23 cellular contexts compared by ENCODE assay signal in the genomic region with DNA sequence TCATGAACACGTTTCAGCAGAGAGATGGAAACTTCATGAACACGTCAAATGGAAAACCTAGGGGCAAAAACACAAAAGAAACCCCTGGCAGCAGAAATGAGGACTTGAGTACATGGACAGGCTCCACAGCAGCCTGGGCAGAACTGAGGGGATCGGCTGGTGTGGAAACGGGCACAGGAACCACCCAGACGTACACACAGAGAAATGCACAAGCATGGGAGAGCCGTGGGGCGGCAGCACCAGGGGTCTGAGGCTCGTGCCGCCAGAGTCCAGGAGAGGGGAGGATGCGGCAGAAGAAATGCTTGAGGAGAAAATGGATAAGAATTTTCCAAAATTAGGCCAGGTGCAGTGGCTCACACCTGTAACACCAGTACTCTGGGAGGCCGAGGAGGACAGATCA. TPM values are rescaled to one million over a fixed set of nuclear protein-coding genes. Genes with fewer than 3 reads are reported as not detected.
DNase-seq lines count a peak whose midpoint lies in the region; FAIRE-seq and TF ChIP-seq lines count a peak whose summit lies in the region.
"Had no signal": no experiment of that assay in that cellular context is flagged by ENCODE, and none has a peak within 500 bp of the region (broad histone marks: within the 10 kb centered on the region; RNA-seq: fewer than 3 reads in every experiment).

No MANE protein-coding gene starts in this region.

- intact Hi-C loops in cardiac septum (cut with DNase I), result no loop called here
- intact Hi-C loops in posterior vena cava (cut with DNase I), result loop anchor here in 1 of 2 donors (5.0 kb wide), 1 partner anchor 215 kb away; no protein-coding TSS in a partner anchor

- H2BK12ac ChIP-seq in H1 (ENCODE audit: low read depth, low read length), result no peak overlapping the region

- H3K36me3 ChIP-seq in right atrium auricular region (peaks cover 60% of the 10 kb centered on the region), H1 (ENCODE audit: control insufficient read depth in 2 of 4, insufficient read depth in 4 of 4, low read length in 3 of 4) (peaks cover 0 to 7% (median 4%) of the 10 kb centered on the region in 4 experiments; a peak in 5 of 8 replicates)

- H3K56ac ChIP-seq in H1 (replicated peaks; ENCODE audit: insufficient read length, low read depth, low read length), result no peak overlapping the region

- H3K18ac ChIP-seq in H1 (ENCODE audit: extremely low read depth, low read length), result no peak overlapping the region

- no peak overlapping the region for H3K23ac ChIP-seq in H1 (ENCODE audit: insufficient read length)

- no peak overlapping the region for H3K27ac ChIP-seq in right atrium auricular region
- H3K27ac ChIP-seq in H1 (ENCODE audit: low read depth, low read length), result 0 out of 2 replicates have a peak overlapping the region, but pooled peaks have one; percentile 15
- H3K27ac ChIP-seq: A549; BLaER1 treated with 17β-estradiol and CSF1 and Interleukin-3, amounts not matched to agents 10 nM and 100 nM had no signal

- no peak overlapping the region for H2AFZ ChIP-seq in H1 (ENCODE audit: low read length)
- H2AFZ ChIP-seq: GM23338 had no signal

- H2BK15ac ChIP-seq in H1 (ENCODE audit: low read length), result no peak overlapping the region

- H4K20me1 ChIP-seq in H1 (replicated peaks in 1 of 2; ENCODE audit: control insufficient read depth in 1 of 2, insufficient read depth in 2 of 2, low read length in 2 of 2), result peaks cover 5 to 13% of the 10 kb centered on the region in 2 experiments

- H2BK120ac ChIP-seq in H1 (replicated peaks; ENCODE audit: low read depth, low read length), result no peak overlapping the region

- H3K4me2 ChIP-seq in H1 (ENCODE audit: insufficient read depth in 1 of 2, low read depth in 2 of 2, low read length in 2 of 2), result no peak overlapping the region
- H3K4me2 ChIP-seq: A549; BLaER1 treated with 17β-estradiol and CSF1 and Interleukin-3, amounts not matched to agents 10 nM and 100 nM; GM23338 had no signal

- H4K8ac ChIP-seq in H1 (ENCODE audit: extremely low read depth, insufficient read depth, low read length), result no peak overlapping the region

- no peaks in the 10 kb centered on the region for H3K23me2 ChIP-seq in H1 (ENCODE audit: low read depth, low read length)

- H2AK5ac ChIP-seq in H1 (ENCODE audit: low read depth, low read length), result no peak overlapping the region

- no peak for TF ChIP-seq RAD21 in H1 (IDR thresholded peaks at IDR 0.05 in 1 of 2, conservative IDR thresholded peaks at IDR 0.05 in 1 of 2; ENCODE audit: low read depth in 2 of 2, low read length in 2 of 2)

- TF ChIP-seq POLR2A in H1 (IDR thresholded peaks at IDR 0.05; ENCODE audit: control extremely low read depth in 1 of 2, low read depth in 2 of 2, low read length in 2 of 2), result no peak

- POLR2A ChIA-PET in H1 (lab: Charles Lee; ENCODE audit: partially characterized antibody), result no interaction called here

- H3K27me3 ChIP-seq in right atrium auricular region, result no peaks in the 10 kb centered on the region
- no peaks in the 10 kb centered on the region for H3K27me3 ChIP-seq in H1 (replicated peaks in 1 of 4; ENCODE audit: control insufficient read depth in 3 of 4, extremely low read depth in 1 of 4, insufficient read depth in 3 of 4, low read length in 3 of 4)
- H3K27me3 ChIP-seq: BE2C; BLaER1 treated with 17β-estradiol and CSF1 and Interleukin-3, amounts not matched to agents 10 nM and 100 nM had no signal

- no peaks in the 10 kb centered on the region for H3K79me2 ChIP-seq in H1 (ENCODE audit: control insufficient read depth in 1 of 2, insufficient read depth in 2 of 2, low read length in 2 of 2)

- WGBS in H1 (ENCODE audit: extremely low coverage in 1 of 2, insufficient coverage in 1 of 2, insufficient read length in 1 of 2, insufficient replicate concordance in 2 of 2, low coverage in 1 of 2, low lambda C conversion rate in 2 of 2, missing lambda C conversion rate in 1 of 2), 2 experiments, result 94% methylated on average over 11 of the region's 11 CpGs; no CpG with 5 or more reads in 1 of the 2 experiments

- TF ChIP-seq CTCF in right atrium auricular region (IDR thresholded peaks at IDR 0.05) (no peak), H1 (IDR thresholded peaks at IDR 0.05; ENCODE audit: control extremely low read depth in 1 of 3, insufficient read depth in 1 of 3, low read depth in 1 of 3, low read length in 3 of 3) (no peak)

- H3K4me3 ChIP-seq in right atrium auricular region, result no peak overlapping the region
- H3K4me3 ChIP-seq in H1 (ENCODE audit: extremely low read depth in 1 of 4, insufficient read depth in 2 of 4, low read depth in 3 of 4, low read length in 4 of 4), result no peak overlapping the region
- H3K4me3 ChIP-seq: A549; BLaER1 treated with 17β-estradiol and CSF1 and Interleukin-3, amounts not matched to agents 10 nM and 100 nM; GM23338 had no signal

- H3K79me1 ChIP-seq in H1 (ENCODE audit: low read depth, low read length), result no peaks in the 10 kb centered on the region; the same call in 1 of the 2 replicates

- no peak overlapping the region for H4K91ac ChIP-seq in H1 (replicated peaks; ENCODE audit: insufficient read length, low read length)

- no peak overlapping the region for H3K4ac ChIP-seq in H1 (replicated peaks; ENCODE audit: insufficient read length, low read depth, low read length)

- CTCF ChIA-PET in H1 (lab: Charles Lee; ENCODE audit: partially characterized antibody), result interaction anchor here (0.7 to 2.2 kb wide), 5 partner anchors 10 to 470 kb away, joined by 3 to 7 read pairs (median 3); no protein-coding TSS in a partner anchor

- no peak overlapping the region for H3K14ac ChIP-seq in H1 (ENCODE audit: insufficient read length)

- TF ChIP-seq EP300 in H1 (IDR thresholded peaks at IDR 0.05; ENCODE audit: borderline replicate concordance in 1 of 2, low read depth in 2 of 2, low read length in 2 of 2), result no peak

- no peak overlapping the region for H2BK5ac ChIP-seq in H1 (ENCODE audit: low read depth, low read length)

- DNase-seq in cardiac septum (ENCODE audit: low spot score) (peak; percentile 38), right atrium auricular region (ENCODE audit: low spot score) (no peak), H1 (ENCODE audit: low read depth in 1 of 2, low spot score in 2 of 2) (no peak), posterior vena cava (ENCODE audit: low spot score) (peak; percentile 23)
- DNase-seq in stimulated activated CD4-positive, alpha-beta T cell treated with anti-CD3 and anti-CD28 coated beads, Interleukin-12 subunit alpha, Interleukin-12 subunit beta, amount 100 ng/mL, for 4 hours, result no peak
- DNase-seq in activated CD4-positive, alpha-beta T cell treated with anti-CD3 and anti-CD28 coated beads, Interleukin-2, amount 50 U/mL, for 4 hours, result no peak
- no peak for DNase-seq in activated effector memory CD4-positive, alpha-beta T cell treated with anti-CD3 and anti-CD28 coated beads, Interleukin-2, amount 50 U/mL, for 16 hours
- DNase-seq: 8988T; ACHN; AML-193; BE2C; CD4-positive, alpha-beta T cell; CD8-positive, alpha-beta memory T cell; DMS53; DMS79 treated with DMSO at 0.1 percent for 48 hours; GF-D8; HCEC 1CT had no signal

- H3K4me1 ChIP-seq in right atrium auricular region, result no peaks in the 10 kb centered on the region
- peaks cover 5 to 16% (median 11%) of the 10 kb centered on the region in 4 experiments for H3K4me1 ChIP-seq in H1 (replicated peaks in 1 of 4; ENCODE audit: control insufficient read depth in 3 of 4, insufficient read depth in 4 of 4, low read length in 3 of 4)
- H3K4me1 ChIP-seq: A549; BE2C; BLaER1 treated with 17β-estradiol and CSF1 and Interleukin-3, amounts not matched to agents 10 nM and 100 nM had no signal

- H3K9me3 ChIP-seq in right atrium auricular region (no peaks in the 10 kb centered on the region), H1 (ENCODE audit: insufficient read depth in 2 of 2, low read depth in 1 of 2, low read length in 1 of 2) (no peaks in the 10 kb centered on the region)
- H3K9me3 ChIP-seq: BE2C; BLaER1 treated with 17β-estradiol and CSF1 and Interleukin-3, amounts not matched to agents 10 nM and 100 nM had no signal

- FAIRE-seq in H1 (lab: Jason Lieb, UNC), result no peak
- FAIRE-seq: A549, GM12891, GM18507, H54 had no signal

- H2BK20ac ChIP-seq in H1 (ENCODE audit: low read length), result no peak overlapping the region

- H4K5ac ChIP-seq in H1 (ENCODE audit: insufficient read length, low read depth, low read length), result no peak overlapping the region

- no peak overlapping the region for H3K9ac ChIP-seq in H1 (replicated peaks in 1 of 4; ENCODE audit: extremely low read depth in 1 of 4, low read depth in 3 of 4, low read length in 3 of 4)
- H3K9ac ChIP-seq: BLaER1 treated with 17β-estradiol and CSF1 and Interleukin-3, amounts not matched to agents 10 nM and 100 nM had no signal

TF ChIP-seq in H1, 55 proteins besides CTCF, POLR2A, EP300 and RAD21 (continues in another document):
- TF ChIP-seq TEAD4 (IDR thresholded peaks at IDR 0.05; ENCODE audit: low read depth, low read length) (no peak), CREB1 (IDR thresholded peaks at IDR 0.05) (no peak), FOSL1 (IDR thresholded peaks at IDR 0.05; ENCODE audit: insufficient read depth, low read depth, low read length) (no peak), GTF2F1 (IDR thresholded peaks at IDR 0.05; ENCODE audit: borderline replicate concordance, low read depth, low read length) (no peak), BCL11A (IDR thresholded peaks at IDR 0.05; ENCODE audit: low read depth in 2 of 2, low read length in 2 of 2) (no peak)

RNA-seq across cellular contexts. Expression of a gene that starts 30.0 kb away (rescaled TPM):
- total RNA-seq in cardiac septum (113 TPM), right atrium auricular region (10 to 100 TPM; 57.5 to 83.0 TPM), posterior vena cava (10 to 100 TPM; 51.2 to 52.2 TPM)
- 47.1 and 48.5 TPM in 2 replicates for total RNA-seq in H1 (2021; fragmentation: NEBNext Ultra II Directional; extraction: Animal tissue kit (Norgen Biotek cat#: 25700))
- polyA plus RNA-seq in H1 (2011; rRNA removed), result 15.4 and 29.5 TPM in 2 replicates
- 19.4 TPM for polyA plus RNA-seq in H1 (2011; cell fraction: cytosol; rRNA removed)
- polyA plus RNA-seq in H1 (2011; cell fraction: nucleus; rRNA removed), result 8.9 TPM
- 32.1 to 52.5 TPM (median 38.8 TPM) in 4 replicates for polyA plus RNA-seq in H1 (2012, experiment 1 of 2)
- polyA plus RNA-seq in H1 (2012, experiment 2 of 2), result 12.7 TPM
- 33.5 TPM for polyA plus RNA-seq in H1 (2013, experiment 1 of 2)
- polyA plus RNA-seq in H1 (2013, experiment 2 of 2), result 32.1 TPM
- 14.0 and 18.3 TPM in 2 replicates for polyA minus RNA-seq in H1 (2011; rRNA and poly(A)+ RNA removed)
- polyA minus RNA-seq in H1 (2011; cell fraction: cytosol; rRNA and poly(A)+ RNA removed), result 17.2 TPM
- 12.2 TPM for polyA minus RNA-seq in H1 (2011; cell fraction: nucleus; rRNA and poly(A)+ RNA removed)

RNA-seq across cellular contexts. Expression of a gene that starts 38.5 kb away (rescaled TPM):
- 73.9 TPM for total RNA-seq in cardiac septum
- total RNA-seq in right atrium auricular region, result 10 to 100 TPM; 39.3 to 53.1 TPM
- total RNA-seq in H1 (2021; fragmentation: NEBNext Ultra II Directional; extraction: Animal tissue kit (Norgen Biotek cat#: 25700)), result 20.7 and 21.6 TPM in 2 replicates
- polyA plus RNA-seq in H1 (2011; rRNA removed), result 8.3 and 12.2 TPM in 2 replicates
- 9.7 TPM for polyA plus RNA-seq in H1 (2011; cell fraction: cytosol; rRNA removed)
- 20.1 TPM for polyA plus RNA-seq in H1 (2011; cell fraction: nucleus; rRNA removed)
- 8.1 to 13.1 TPM (median 11.7 TPM) in 4 replicates for polyA plus RNA-seq in H1 (2012, experiment 1 of 2)
- 9.3 TPM for polyA plus RNA-seq in H1 (2012, experiment 2 of 2)
- 8.7 TPM for polyA plus RNA-seq in H1 (2013, experiment 1 of 2)
- 8.0 TPM for polyA plus RNA-seq in H1 (2013, experiment 2 of 2)
- polyA minus RNA-seq in H1 (2011; rRNA and poly(A)+ RNA removed), result 12.2 and 17.5 TPM in 2 replicates
- 11.9 TPM for polyA minus RNA-seq in H1 (2011; cell fraction: cytosol; rRNA and poly(A)+ RNA removed)
- 11.0 TPM for polyA minus RNA-seq in H1 (2011; cell fraction: nucleus; rRNA and poly(A)+ RNA removed)
- total RNA-seq in posterior vena cava, result 10 to 100 TPM; 50.4 to 58.5 TPM

Comparison
In these comparisons a context has a peak if more than half of its experiments do, and no peak if none do; other contexts are left out.
1. DNase-seq: peak in cardiac septum (single experiment) and posterior vena cava (single experiment); none in right atrium auricular region (single experiment), H1 (0 of 2), stimulated activated CD4-positive, alpha-beta T cell treated with anti-CD3 and anti-CD28 coated beads, Interleukin-12 subunit alpha, Interleukin-12 subunit beta, amount 100 ng/mL, for 4 hours (single experiment), activated CD4-positive, alpha-beta T cell treated with anti-CD3 and anti-CD28 coated beads, Interleukin-2, amount 50 U/mL, for 4 hours (0 of 2) and activated effector memory CD4-positive, alpha-beta T cell treated with anti-CD3 and anti-CD28 coated beads, Interleukin-2, amount 50 U/mL, for 16 hours (single experiment).